In the genomic region with DNA sequence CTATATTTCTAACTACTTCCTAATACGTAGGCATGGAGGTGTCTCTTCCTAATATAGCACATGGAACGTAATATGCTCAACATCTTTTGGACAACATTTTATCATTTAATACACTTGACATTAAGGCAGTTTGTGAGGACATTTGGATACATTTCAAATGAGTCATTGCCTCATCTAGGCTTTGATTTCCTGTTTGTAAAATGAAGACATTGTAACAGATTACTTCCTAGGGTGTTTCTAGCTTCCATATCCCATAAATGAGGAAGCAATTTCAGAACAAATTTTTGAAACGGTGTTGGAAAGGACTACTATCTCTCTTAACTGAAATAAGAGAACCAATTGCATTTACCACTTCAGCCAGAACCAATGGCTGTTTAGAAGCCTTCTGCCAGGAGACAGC, we compare ENCODE assay signal across 17 cellular contexts. TPM values are rescaled to one million over a fixed set of nuclear protein-coding genes. Genes with fewer than 3 reads are reported as not detected.
A peak's percentile ranks its signal among the peaks of the same experiment; 100 is the strongest.
DNase-seq lines count a peak whose midpoint lies in the region; ATAC-seq, FAIRE-seq and TF ChIP-seq lines count a peak whose summit lies in the region.
"Had no signal": no experiment of that assay in that cellular context is flagged by ENCODE, and none has a peak within 500 bp of the region (broad histone marks: within the 10 kb centered on the region; RNA-seq: fewer than 3 reads in every experiment).

No MANE protein-coding gene starts in this region.

- DNase-seq in EH (ENCODE audit: low read depth) (peak; percentile 73), LHCN-M2 (ENCODE audit: low read depth) (peak; percentile 50), cardiac fibroblast (ENCODE audit: low read depth in 2 of 2) (peak; percentile 67 to 69), keratinocyte (ENCODE audit: low read depth, low spot score) (no peak), NCI-H1048 (lab: John Stamatoyannopoulos, UW) (no peak), dorsolateral prefrontal cortex (no peak), dedifferentiated amniotic fluid mesenchymal stem cell (ENCODE audit: extremely low spot score) (no peak)
- DNase-seq: activated B cell treated with CpG ODN at 0.5 μM for 24 hours; activated naive CD4-positive, alpha-beta T cell treated with anti-CD3 and anti-CD28 coated beads, Interleukin-2, amount 10 ng/mL, durations not matched to agents 7 days and 5 days; CD4-positive, alpha-beta T cell; NCI-H1105; stimulated activated CD4-positive, alpha-beta T cell treated with anti-CD3 and anti-CD28 coated beads, Interleukin-4, amount 100 ng/mL, for 1 hour had no signal

- no peaks in the 10 kb centered on the region for H4K20me1 ChIP-seq in keratinocyte (ENCODE audit: control insufficient read depth, extremely low read depth, insufficient read depth, low read length)

- H3K4me2 ChIP-seq in keratinocyte (ENCODE audit: control insufficient read depth, extremely low read depth, insufficient read depth, low read depth, low read length): no peak overlapping the region
- H3K4me2 ChIP-seq: neural progenitor cell had no signal

- dilution Hi-C loops in keratinocyte (cut with MboI; ENCODE audit: extremely low pct_ligation_motif_present, low sequenced_read_pairs): no loop called here

- H3K27me3 ChIP-seq in keratinocyte (ENCODE audit: control insufficient read depth, extremely low read depth, insufficient read depth, low read length): no peaks in the 10 kb centered on the region
- H3K27me3 ChIP-seq in dorsolateral prefrontal cortex: no peaks in the 10 kb centered on the region
- H3K27me3 ChIP-seq: neural progenitor cell had no signal

- peak; percentile 9 for FAIRE-seq in keratinocyte (lab: Jason Lieb, UNC)
- FAIRE-seq: G401.6 had no signal

- no peaks in the 10 kb centered on the region for H3K79me2 ChIP-seq in keratinocyte (ENCODE audit: control insufficient read depth, insufficient read depth, low read length)

- peak overlapping the region; percentile 55 for H2AFZ ChIP-seq in keratinocyte (ENCODE audit: control insufficient read depth, low read length)
- H2AFZ ChIP-seq: neural progenitor cell had no signal

- no peak overlapping the region for H3K9ac ChIP-seq in keratinocyte (ENCODE audit: control insufficient read depth, extremely low read depth, insufficient read depth, low read length)
- H3K9ac ChIP-seq: neural progenitor cell had no signal

- TF ChIP-seq CTCF in cardiac fibroblast (IDR thresholded peaks at IDR 0.05; ENCODE audit: low read depth, low read length) (no peak), keratinocyte (optimal IDR thresholded peaks at IDR 0.05 in 1 of 3, IDR thresholded peaks at IDR 0.05 in 1 of 3, conservative IDR thresholded peaks at IDR 0.05 in 1 of 3; ENCODE audit: extremely low read depth in 1 of 3, insufficient read depth in 2 of 3, low read length in 3 of 3) (no peak), dorsolateral prefrontal cortex (IDR thresholded peaks at IDR 0.05 in 54 of 56, conservative IDR thresholded peaks at IDR 0.05 in 2 of 56; ENCODE audit: low read depth in 1 of 56, partially characterized antibody in 56 of 56) (no peak)

- intact Hi-C loops in dorsolateral prefrontal cortex (cut with DNase I): no loop called here

- H3K36me3 ChIP-seq in keratinocyte (ENCODE audit: control insufficient read depth in 2 of 2, extremely low read depth in 1 of 2, insufficient read depth in 2 of 2, low read length in 2 of 2): no peaks in the 10 kb centered on the region
- H3K36me3 ChIP-seq: neural progenitor cell had no signal

- no peaks in the 10 kb centered on the region for H3K9me3 ChIP-seq in keratinocyte (ENCODE audit: control insufficient read depth, low read depth, low read length)

- H3K27ac ChIP-seq in keratinocyte (ENCODE audit: control insufficient read depth, insufficient read depth, low read length) (no peak overlapping the region), dorsolateral prefrontal cortex (no peak overlapping the region)
- H3K27ac ChIP-seq: neural progenitor cell had no signal

- ATAC-seq in HG03095 (IDR thresholded peaks at IDR 0.05; ENCODE audit: unreplicated experiment): no peak
- ATAC-seq: sciatic nerve had no signal

- no peak overlapping the region for H3K4me3 ChIP-seq in cardiac fibroblast (replicated peaks in 1 of 2; ENCODE audit: low read depth in 2 of 2, low read length in 2 of 2)
- H3K4me3 ChIP-seq in keratinocyte (ENCODE audit: control insufficient read depth in 2 of 3, extremely low read depth in 1 of 3, insufficient read depth in 2 of 3, low read depth in 1 of 3, low read length in 3 of 3): no peak overlapping the region
- H3K4me3 ChIP-seq in dorsolateral prefrontal cortex: no peak overlapping the region
- H3K4me3 ChIP-seq: lung, neural progenitor cell had no signal

- H3K9me1 ChIP-seq in keratinocyte (ENCODE audit: control insufficient read depth, extremely low read depth, insufficient read depth, low read length): no peaks in the 10 kb centered on the region

- H3K4me1 ChIP-seq in keratinocyte (ENCODE audit: control insufficient read depth, extremely low read depth, insufficient read depth, low read length): peaks cover 31% of the 10 kb centered on the region
- H3K4me1 ChIP-seq: neural progenitor cell had no signal

RNA-seq across cellular contexts. Expression of gene SLC28A3, which starts 38.7 kb away (rescaled TPM):
- total RNA-seq in LHCN-M2 (2014; rRNA removed) (0.13 and 0.23 TPM in 2 replicates), dorsolateral prefrontal cortex (under 1 TPM in 13 of 120 experiments, not detected in 107; 0.09 to 0.21 (median 0.11) TPM)
- polyA plus RNA-seq in LHCN-M2 (2012): 0.52 TPM
- polyA plus RNA-seq in keratinocyte: 1.1 to 4.9 TPM (median 2.4 TPM) in 3 replicates
- polyA plus RNA-seq in keratinocyte (2011; ENCODE audit: low read depth): 10.9 TPM
- 0.35 and 1.2 TPM in 2 replicates for polyA plus RNA-seq in keratinocyte (2011; cell fraction: cytosol; rRNA removed)
- polyA plus RNA-seq in keratinocyte (2011; cell fraction: nucleus; rRNA removed): 4.4 and 6.0 TPM in 2 replicates
- 0.77 and 8.7 TPM in 2 replicates for polyA plus RNA-seq in keratinocyte (2012; ENCODE audit: low replicate concordance)
- 0.89 to 3.6 TPM (median 2.3 TPM) in 3 replicates for polyA minus RNA-seq in keratinocyte
- polyA minus RNA-seq in keratinocyte (2011; cell fraction: cytosol; rRNA and poly(A)+ RNA removed): 0.38 TPM
- polyA minus RNA-seq in keratinocyte (2011; cell fraction: nucleus; rRNA and poly(A)+ RNA removed): 3.6 and 5.8 TPM in 2 replicates
- total RNA-seq: activated B cell treated with CpG ODN at 0.5 μM for 24 hours; CD4-positive, alpha-beta T cell had no signal

Comparison
In these comparisons a context has a peak if more than half of its experiments do, and no peak if none do; other contexts are left out.
1. DNase-seq: peak in EH (single experiment), LHCN-M2 (single experiment) and cardiac fibroblast (2 of 2); none in keratinocyte (single experiment), NCI-H1048 (single experiment), dorsolateral prefrontal cortex (0 of 10) and dedifferentiated amniotic fluid mesenchymal stem cell (single experiment).